ENCODE assay signal across 33 cellular contexts in genomic region chr5:111194053-111194452, GRCh38.
"Had no signal": no experiment of that assay in that cellular context is flagged by ENCODE, and none has a peak within 500 bp of the region (broad histone marks: within the 10 kb centered on the region; RNA-seq: fewer than 3 reads in every experiment).

No MANE protein-coding gene starts in this region.

- H3K4me3 ChIP-seq: body of pancreas, breast epithelium had no signal

- ATAC-seq: activated CD4-positive, alpha-beta T cell treated with anti-CD3 and anti-CD28 coated beads for 36 hours; activated CD4-positive, CD25-positive, alpha-beta regulatory T cell treated with anti-CD3 and anti-CD28 coated beads, Interleukin-2, amount 50 U/mL, for 24 hours; activated CD8-positive, alpha-beta memory T cell treated with anti-CD3 and anti-CD28 coated beads, Interleukin-2, amount 10 ng/mL, durations not matched to agents 7 days and 5 days; activated CD8-positive, alpha-beta T cell treated with anti-CD3 and anti-CD28 coated beads, Interleukin-2, amount 10 ng/mL, durations not matched to agents 7 days and 5 days; activated naive CD8-positive, alpha-beta T cell treated with anti-CD3 and anti-CD28 coated beads, Interleukin-2, amount 50 U/mL, for 24 hours; body of pancreas had no signal

- H3K4me1 ChIP-seq: body of pancreas, breast epithelium had no signal

- H3K9me3 Mint-ChIP-seq: activated CD4-positive, alpha-beta memory T cell treated with anti-CD3 and anti-CD28 coated beads, Interleukin-2, amount 10 ng/mL, durations not matched to agents 7 days and 5 days; activated CD4-positive, alpha-beta T cell treated with anti-CD3 and anti-CD28 coated beads, Interleukin-2, amount 10 ng/mL, durations not matched to agents 7 days and 5 days; activated naive CD4-positive, alpha-beta T cell treated with anti-CD3 and anti-CD28 coated beads, Interleukin-2, amount 10 ng/mL, durations not matched to agents 7 days and 5 days; activated naive CD4-positive, alpha-beta T cell treated with anti-CD3 and anti-CD28 coated beads, Interleukin-2, amount 50 U/mL, for 24 hours; activated naive CD8-positive, alpha-beta T cell treated with anti-CD3 and anti-CD28 coated beads, Interleukin-2, amount 50 U/mL, for 24 hours; activated T-cell treated with anti-CD3 and anti-CD28 coated beads, Interleukin-2, amount 50 U/mL, for 24 hours; activated T-helper 2 cell treated with anti-CD3 and anti-CD28 coated beads, Interferon-gamma antibody, Interleukin-2, Interleukin-4, amounts not matched to agents 10 μg/mL and 5 μg/mL and 100 μg/mL, durations not matched to agents 14 hours and 24 hours and 36 hours; T-helper 1 cell treated with Interleukin-12 subunit alpha and Interleukin-12 subunit beta and Interleukin-4 antibody, amounts not matched to agents 30 μg/mL and 1 μg/mL, for 36 hours; T-helper 2 cell treated with Interferon-gamma antibody and Interleukin-4, amounts not matched to agents 5 μg/mL and 100 μg/mL, for 36 hours had no signal

- H3K4me1 Mint-ChIP-seq: activated CD4-positive, alpha-beta memory T cell treated with anti-CD3 and anti-CD28 coated beads, Interleukin-2, amount 10 ng/mL, durations not matched to agents 7 days and 5 days; activated CD4-positive, alpha-beta T cell treated with anti-CD3 and anti-CD28 coated beads, Interleukin-2, amount 10 ng/mL, durations not matched to agents 7 days and 5 days; activated CD8-positive, alpha-beta memory T cell treated with anti-CD3 and anti-CD28 coated beads, Interleukin-2, amount 10 ng/mL, durations not matched to agents 7 days and 5 days; activated naive CD4-positive, alpha-beta T cell treated with anti-CD3 and anti-CD28 coated beads, Interleukin-2, amount 10 ng/mL, durations not matched to agents 7 days and 5 days; activated naive CD4-positive, alpha-beta T cell treated with anti-CD3 and anti-CD28 coated beads, Interleukin-2, amount 50 U/mL, for 24 hours; activated naive CD8-positive, alpha-beta T cell treated with anti-CD3 and anti-CD28 coated beads, Interleukin-2, amount 50 U/mL, for 24 hours had no signal

- H3K4me3 Mint-ChIP-seq: activated CD4-positive, alpha-beta memory T cell treated with anti-CD3 and anti-CD28 coated beads, Interleukin-2, amount 10 ng/mL, durations not matched to agents 7 days and 5 days; activated CD4-positive, alpha-beta T cell treated with anti-CD3 and anti-CD28 coated beads for 36 hours; activated CD4-positive, alpha-beta T cell treated with anti-CD3 and anti-CD28 coated beads, Interleukin-2, amount 10 ng/mL, durations not matched to agents 7 days and 5 days; activated CD8-positive, alpha-beta memory T cell treated with anti-CD3 and anti-CD28 coated beads, Interleukin-2, amount 10 ng/mL, durations not matched to agents 7 days and 5 days; activated CD8-positive, alpha-beta T cell treated with anti-CD3 and anti-CD28 coated beads, Interleukin-2, amount 10 ng/mL, durations not matched to agents 7 days and 5 days; activated naive CD4-positive, alpha-beta T cell treated with anti-CD3 and anti-CD28 coated beads, Interleukin-2, amount 10 ng/mL, durations not matched to agents 7 days and 5 days; activated naive CD4-positive, alpha-beta T cell treated with anti-CD3 and anti-CD28 coated beads, Interleukin-2, amount 50 U/mL, for 24 hours; activated naive CD8-positive, alpha-beta T cell; activated naive CD8-positive, alpha-beta T cell treated with anti-CD3 and anti-CD28 coated beads, Interleukin-2, amount 10 ng/mL, durations not matched to agents 7 days and 5 days; activated naive CD8-positive, alpha-beta T cell treated with anti-CD3 and anti-CD28 coated beads, Interleukin-2, amount 50 U/mL, for 24 hours; activated T-cell treated with anti-CD3 and anti-CD28 coated beads, Interleukin-2, amount 50 U/mL, for 24 hours; T-helper 1 cell treated with Interleukin-12 subunit alpha and Interleukin-12 subunit beta and Interleukin-4 antibody, amounts not matched to agents 30 μg/mL and 1 μg/mL, for 36 hours; T-helper 2 cell treated with Interferon-gamma antibody and Interleukin-4, amounts not matched to agents 5 μg/mL and 100 μg/mL, for 36 hours had no signal

- H3K27ac ChIP-seq: body of pancreas, brain microvascular endothelial cell, breast epithelium, VCaP had no signal

- H3K9me3 ChIP-seq: body of pancreas, breast epithelium had no signal

- H3K36me3 Mint-ChIP-seq: activated CD8-positive, alpha-beta memory T cell treated with anti-CD3 and anti-CD28 coated beads, Interleukin-2, amount 10 ng/mL, durations not matched to agents 7 days and 5 days; activated naive CD4-positive, alpha-beta T cell treated with anti-CD3 and anti-CD28 coated beads, Interleukin-2, amount 10 ng/mL, durations not matched to agents 7 days and 5 days; activated naive CD4-positive, alpha-beta T cell treated with anti-CD3 and anti-CD28 coated beads, Interleukin-2, amount 50 U/mL, for 24 hours; activated naive CD8-positive, alpha-beta T cell treated with anti-CD3 and anti-CD28 coated beads, Interleukin-2, amount 10 ng/mL, durations not matched to agents 7 days and 5 days had no signal

- H3K36me3 ChIP-seq: brain microvascular endothelial cell, breast epithelium had no signal

- H3K27ac Mint-ChIP-seq: activated CD4-positive, alpha-beta memory T cell treated with anti-CD3 and anti-CD28 coated beads, Interleukin-2, amount 10 ng/mL, durations not matched to agents 7 days and 5 days; activated CD4-positive, alpha-beta T cell treated with anti-CD3 and anti-CD28 coated beads for 36 hours; activated CD4-positive, alpha-beta T cell treated with anti-CD3 and anti-CD28 coated beads, Interleukin-2, amount 10 ng/mL, durations not matched to agents 7 days and 5 days; activated CD8-positive, alpha-beta memory T cell treated with anti-CD3 and anti-CD28 coated beads, Interleukin-2, amount 10 ng/mL, durations not matched to agents 7 days and 5 days; activated CD8-positive, alpha-beta T cell treated with anti-CD3 and anti-CD28 coated beads, Interleukin-2, amount 10 ng/mL, durations not matched to agents 7 days and 5 days; activated naive CD4-positive, alpha-beta T cell treated with anti-CD3 and anti-CD28 coated beads, Interleukin-2, amount 10 ng/mL, durations not matched to agents 7 days and 5 days; activated naive CD4-positive, alpha-beta T cell treated with anti-CD3 and anti-CD28 coated beads, Interleukin-2, amount 50 U/mL, for 24 hours; activated naive CD8-positive, alpha-beta T cell; activated naive CD8-positive, alpha-beta T cell treated with anti-CD3 and anti-CD28 coated beads, Interleukin-2, amount 10 ng/mL, durations not matched to agents 7 days and 5 days; activated naive CD8-positive, alpha-beta T cell treated with anti-CD3 and anti-CD28 coated beads, Interleukin-2, amount 50 U/mL, for 24 hours; activated T-cell treated with anti-CD3 and anti-CD28 coated beads, Interleukin-2, amount 50 U/mL, for 24 hours; activated T-helper 2 cell treated with anti-CD3 and anti-CD28 coated beads, Interferon-gamma antibody, Interleukin-2, Interleukin-4, amounts not matched to agents 10 μg/mL and 5 μg/mL and 100 μg/mL, durations not matched to agents 14 hours and 24 hours and 36 hours; T-helper 1 cell treated with Interleukin-12 subunit alpha and Interleukin-12 subunit beta and Interleukin-4 antibody, amounts not matched to agents 30 μg/mL and 1 μg/mL, for 36 hours; T-helper 2 cell treated with Interferon-gamma antibody and Interleukin-4, amounts not matched to agents 5 μg/mL and 100 μg/mL, for 36 hours had no signal

- H3K27me3 Mint-ChIP-seq: activated T-cell treated with anti-CD3 and anti-CD28 coated beads, Interleukin-2, amount 50 U/mL, for 24 hours had no signal

- DNase-seq: activated CD4-positive, alpha-beta memory T cell treated with anti-CD3 and anti-CD28 coated beads, Interleukin-2, amount 10 ng/mL, durations not matched to agents 7 days and 5 days; activated CD4-positive, alpha-beta T cell treated with anti-CD3 and anti-CD28 coated beads for 1 hour; activated CD4-positive, alpha-beta T cell treated with anti-CD3 and anti-CD28 coated beads for 36 hours; activated CD4-positive, alpha-beta T cell treated with anti-CD3 and anti-CD28 coated beads for 48 hours; activated CD4-positive, alpha-beta T cell treated with anti-CD3 and anti-CD28 coated beads, Interleukin-2, amount 10 ng/mL, durations not matched to agents 7 days and 5 days; activated CD4-positive, alpha-beta T cell treated with anti-CD3 and anti-CD28 coated beads, Interleukin-2, amount 50 U/mL, for 48 hours; activated CD4-positive, CD25-positive, alpha-beta regulatory T cell; activated CD8-positive, alpha-beta memory T cell treated with anti-CD3 and anti-CD28 coated beads for 24 hours; activated CD8-positive, alpha-beta memory T cell treated with anti-CD3 and anti-CD28 coated beads, Interleukin-2, amount 10 ng/mL, durations not matched to agents 7 days and 5 days; activated CD8-positive, alpha-beta memory T cell treated with anti-CD3 and anti-CD28 coated beads, Interleukin-2, amount 50 U/mL, for 48 hours; activated CD8-positive, alpha-beta T cell treated with anti-CD3 and anti-CD28 coated beads, Interleukin-2, amount 10 ng/mL, durations not matched to agents 7 days and 5 days; activated effector memory CD4-positive, alpha-beta T cell treated with Interleukin-2 at 50 U/mL for 16 hours; activated gamma-delta T cell; activated naive CD4-positive, alpha-beta T cell treated with anti-CD3 and anti-CD28 coated beads, Interleukin-2, amount 10 ng/mL, durations not matched to agents 7 days and 5 days; activated naive CD4-positive, alpha-beta T cell treated with Interleukin-2 at 50 U/mL for 16 hours; activated naive CD8-positive, alpha-beta T cell treated with anti-CD3 and anti-CD28 coated beads, Interleukin-2, amount 10 ng/mL, durations not matched to agents 7 days and 5 days; activated naive CD8-positive, alpha-beta T cell treated with anti-CD3 and anti-CD28 coated beads, Interleukin-2, amount 50 U/mL, for 24 hours; activated T-cell treated with anti-CD3 and anti-CD28 coated beads, Interleukin-2, amount 50 U/mL, for 24 hours; activated T-cell treated with anti-CD3 and anti-CD28 coated beads, Interleukin-2, amount 50 U/mL, for 48 hours; aorta; body of pancreas; brain microvascular endothelial cell; central memory CD4-positive, alpha-beta T cell; T-helper 2 cell; T-helper 9 cell had no signal

- H3K27me3 ChIP-seq: body of pancreas, brain microvascular endothelial cell, breast epithelium had no signal
